ENCODE assay signal across 14 cellular contexts in genomic region chr4:110636231-110636676, GRCh38. TPM values are rescaled to one million over a fixed set of nuclear protein-coding genes. Genes with fewer than 3 reads are reported as not detected.
DNase-seq lines count a peak whose midpoint lies in the region; ATAC-seq and TF ChIP-seq lines count a peak whose summit lies in the region.
"Had no signal": no experiment of that assay in that cellular context is flagged by ENCODE, and none has a peak within 500 bp of the region (broad histone marks: within the 10 kb centered on the region; RNA-seq: fewer than 3 reads in every experiment).

No MANE protein-coding gene starts in this region.

- H2AK5ac ChIP-seq in trophoblast cell (ENCODE audit: low read length), result no peak overlapping the region

- no peak for DNase-seq in BJ (ENCODE audit: low read depth)
- DNase-seq in LoVo (ENCODE audit: low spot score), result peak; percentile 33
- DNase-seq in fibroblast of villous mesenchyme (ENCODE audit: low read depth), result peak; percentile 54
- no peak for DNase-seq in trophoblast cell
- no peak for DNase-seq in activated CD4-positive, alpha-beta T cell treated with anti-CD3 and anti-CD28 coated beads for 48 hours
- no peak for DNase-seq in HK-2 (ENCODE audit: unreplicated experiment)
- no peak for DNase-seq in cerebellar cortex (ENCODE audit: low spot score)
- DNase-seq: activated CD4-positive, alpha-beta T cell treated with anti-CD3 and anti-CD28 coated beads for 4 hours; NCI-H1694 treated with DMSO at 0.1 percent for 48 hours; Peyer's patch; stimulated activated CD4-positive, alpha-beta T cell treated with anti-CD3 and anti-CD28 coated beads, Interleukin-2, amount 100 ng/mL, for 24 hours had no signal

- H3K18ac ChIP-seq in trophoblast cell (ENCODE audit: low read length), result no peak overlapping the region

- no peak overlapping the region for H2BK5ac ChIP-seq in trophoblast cell (ENCODE audit: low read depth, low read length, poor library complexity)

- H2BK120ac ChIP-seq in trophoblast cell (ENCODE audit: insufficient read depth, low read length, poor library complexity), result no peak overlapping the region

- H4K12ac ChIP-seq in trophoblast cell (ENCODE audit: low read depth, low read length), result no peak overlapping the region

- H2BK12ac ChIP-seq in trophoblast cell (ENCODE audit: low read length), result no peak overlapping the region

- H3K4me2 ChIP-seq in trophoblast cell (ENCODE audit: low read length), result peak overlapping the region; percentile 73

- ATAC-seq in HG02852 (IDR thresholded peaks at IDR 0.05; ENCODE audit: unreplicated experiment), result no peak
- ATAC-seq: activated naive CD4-positive, alpha-beta T cell treated with anti-CD3 and anti-CD28 coated beads, Interleukin-2, amount 50 U/mL, for 72 hours had no signal

- H4K8ac ChIP-seq in trophoblast cell (ENCODE audit: low read depth, low read length), result no peak overlapping the region

- H3K36me3 ChIP-seq in BJ (ENCODE audit: control insufficient read depth, insufficient read depth, low read length), result no peaks in the 10 kb centered on the region
- no peaks in the 10 kb centered on the region for H3K36me3 ChIP-seq in trophoblast cell (ENCODE audit: control insufficient read depth in 1 of 2, insufficient read depth in 2 of 2, low read length in 2 of 2)
- H3K36me3 ChIP-seq: Peyer's patch had no signal

- H3K9me3 ChIP-seq in trophoblast cell (ENCODE audit: insufficient read depth, low read depth, low read length), result peaks cover 6% of the 10 kb centered on the region

- peaks cover 16 to 24% of the 10 kb centered on the region in 2 experiments for H3K4me1 ChIP-seq in trophoblast cell (ENCODE audit: control insufficient read depth in 1 of 2, insufficient read depth in 2 of 2, low read length in 2 of 2)

- H4K91ac ChIP-seq in trophoblast cell (ENCODE audit: low read depth, low read length), result no peak overlapping the region

- WGBS in trophoblast cell (ENCODE audit: extremely low coverage, insufficient coverage, insufficient read length), result no CpG with 5 or more reads among the region's 11 CpGs

- TF ChIP-seq CTCF in BJ (IDR thresholded peaks at IDR 0.05; ENCODE audit: insufficient read depth, low read depth, low read length), result no peak
- no peak for TF ChIP-seq CTCF in fibroblast of villous mesenchyme (IDR thresholded peaks at IDR 0.05; ENCODE audit: insufficient read depth, low read depth, low read length)

- H3K27ac ChIP-seq in trophoblast cell (ENCODE audit: low read depth, low read length), result no peak overlapping the region
- H3K27ac ChIP-seq: Peyer's patch had no signal

- peak overlapping the region; percentile 34 for H3K4me3 ChIP-seq in BJ (ENCODE audit: low read depth, low read length)
- H3K4me3 ChIP-seq in fibroblast of villous mesenchyme (ENCODE audit: low read depth, low read length), result peak overlapping the region; percentile 78
- no peak overlapping the region for H3K4me3 ChIP-seq in trophoblast cell (ENCODE audit: low read depth, low read length)

- H3K27me3 ChIP-seq in BJ (ENCODE audit: control insufficient read depth, insufficient read depth, low read length) (peaks cover 55% of the 10 kb centered on the region), trophoblast cell (ENCODE audit: insufficient read depth, low read length) (peaks cover 79% of the 10 kb centered on the region)

- CTCF ChIA-PET in BJ (lab: Yijun Ruan, JAX), result no interaction called here

- H3K9ac ChIP-seq in trophoblast cell (ENCODE audit: low read length), result no peak overlapping the region

- no peak overlapping the region for H3K4ac ChIP-seq in trophoblast cell (ENCODE audit: low read depth, low read length)

- no peak overlapping the region for H2AFZ ChIP-seq in trophoblast cell (ENCODE audit: insufficient read depth, low read length, poor library complexity)

- H3K79me1 ChIP-seq in trophoblast cell (ENCODE audit: low read length), result no peaks in the 10 kb centered on the region

- POLR2A ChIA-PET in BJ (lab: Charles Lee), result no interaction called here

- no peak overlapping the region for H3K23ac ChIP-seq in trophoblast cell (ENCODE audit: low read length)

- H3K14ac ChIP-seq in trophoblast cell (ENCODE audit: low read length), result no peak overlapping the region

- no peaks in the 10 kb centered on the region for H3K79me2 ChIP-seq in trophoblast cell (ENCODE audit: control insufficient read depth, insufficient read depth, low read length, poor library complexity)

RNA-seq across cellular contexts. Expression of gene PITX2, which starts 13.4 kb away (rescaled TPM):
- 0.56 and 1.1 TPM in 2 replicates for polyA plus RNA-seq in BJ (2011; rRNA removed)
- polyA minus RNA-seq in BJ (2011; rRNA and poly(A)+ RNA removed), result 0.24 and 0.51 TPM in 2 replicates
- total RNA-seq in fibroblast of villous mesenchyme, result 7.8 and 25.4 TPM in 2 replicates
- polyA plus RNA-seq in trophoblast cell (2013), result 3.1 and 3.4 TPM in 2 replicates
- total RNA-seq: activated naive CD4-positive, alpha-beta T cell treated with anti-CD3 and anti-CD28 coated beads, Interleukin-2, amount 50 U/mL, for 72 hours; temporal lobe had no signal

Comparison
In these comparisons a context has a peak if more than half of its experiments do, and no peak if none do; other contexts are left out.
1. DNase-seq: peak in LoVo (single experiment) and fibroblast of villous mesenchyme (single experiment); none in BJ (single experiment), trophoblast cell (0 of 2), activated CD4-positive, alpha-beta T cell treated with anti-CD3 and anti-CD28 coated beads for 48 hours (single experiment), HK-2 (single experiment) and cerebellar cortex (single experiment).